ENCODE assay signal across 17 cellular contexts in genomic region chr14:69990319-69990718, GRCh38.
"Had no signal": no experiment of that assay in that cellular context is flagged by ENCODE, and none has a peak within 500 bp of the region (broad histone marks: within the 10 kb centered on the region; RNA-seq: fewer than 3 reads in every experiment).

No MANE protein-coding gene starts in this region.

- H3K79me2 ChIP-seq: hepatocyte had no signal

- DNase-seq: activated CD4-positive, alpha-beta T cell treated with anti-CD3 and anti-CD28 coated beads for 1 hour; activated CD8-positive, alpha-beta memory T cell treated with anti-CD3 and anti-CD28 coated beads for 24 hours; activated gamma-delta T cell treated with Interleukin-2 at 50 U/mL for 16 hours; adrenal gland; effector memory CD8-positive, alpha-beta T cell; esophagus squamous epithelium; lower lobe of right lung; stimulated activated CD4-positive, alpha-beta T cell treated with anti-CD3 and anti-CD28 coated beads, Interleukin-12 subunit alpha, Interleukin-12 subunit beta, amount 100 ng/mL, for 4 hours; stimulated activated CD4-positive, alpha-beta T cell treated with anti-CD3 and anti-CD28 coated beads, Interleukin-1b, Interleukin-23, amount 100 ng/mL, for 48 hours; stimulated activated naive CD4-positive, alpha-beta T cell treated with Interleukin-2 at 50 U/mL for 16 hours; T-helper 2 cell; transverse colon; uterus; WERI-Rb-1 had no signal

- H2AFZ ChIP-seq: hepatocyte had no signal

- ATAC-seq: activated naive CD4-positive, alpha-beta T cell treated with anti-CD3 and anti-CD28 coated beads, Interleukin-2, amount 50 U/mL, for 72 hours; effector memory CD8-positive, alpha-beta T cell; lower lobe of right lung had no signal

- H3K27me3 ChIP-seq: adrenal gland, hepatocyte, uterus had no signal

- H3K4me3 ChIP-seq: adrenal gland, esophagus squamous epithelium, hepatocyte, lower lobe of right lung, transverse colon, uterus had no signal

- H3K9me3 ChIP-seq: adrenal gland, esophagus squamous epithelium, lower lobe of right lung, transverse colon, uterus had no signal

- H3K36me3 ChIP-seq: adrenal gland, esophagus squamous epithelium, lower lobe of right lung, transverse colon, uterus, WERI-Rb-1 had no signal

- H3K4me1 ChIP-seq: adrenal gland, esophagus squamous epithelium, lower lobe of right lung, transverse colon, uterus had no signal

- H3K4me2 ChIP-seq: hepatocyte had no signal

- FAIRE-seq: astrocyte had no signal

- H3K27ac ChIP-seq: adrenal gland, esophagus squamous epithelium, hepatocyte, lower lobe of right lung, transverse colon, uterus, WERI-Rb-1 had no signal
